10 cellular contexts compared by ENCODE assay signal in genomic region chr2:84424152-84424551, GRCh38. TPM values are rescaled to one million over a fixed set of nuclear protein-coding genes. Genes with fewer than 3 reads are reported as not detected.
A peak's percentile ranks its signal among the peaks of the same experiment; 100 is the strongest.
DNase-seq lines count a peak whose midpoint lies in the region; ATAC-seq, FAIRE-seq and TF ChIP-seq lines count a peak whose summit lies in the region.
"Had no signal": no experiment of that assay in that cellular context is flagged by ENCODE, and none has a peak within 500 bp of the region (broad histone marks: within the 10 kb centered on the region; RNA-seq: fewer than 3 reads in every experiment).

No MANE protein-coding gene starts in this region.

- intact Hi-C loops in heart right ventricle (cut with DNase I) (no loop called here), Right ventricle myocardium inferior (cut with DNase I) (no loop called here), PC-9 (cut with micrococcal nuclease; ENCODE audit: unreplicated experiment) (loop anchor here (10.0 kb wide), 1 partner anchor 399 kb away; no protein-coding TSS in a partner anchor)

- H3K9me3 ChIP-seq in heart right ventricle (no peaks in the 10 kb centered on the region), PC-9 (ENCODE audit: insufficient read depth, low read depth) (no peaks in the 10 kb centered on the region), fibroblast of lung (ENCODE audit: control insufficient read depth, insufficient read depth, low read depth, low read length) (no peaks in the 10 kb centered on the region)

- H4K20me1 ChIP-seq in PC-9 (ENCODE audit: insufficient read depth) (no peaks in the 10 kb centered on the region), fibroblast of lung (ENCODE audit: control insufficient read depth, extremely low read depth, insufficient read depth, low read length) (no peaks in the 10 kb centered on the region)

- H3K36me3 ChIP-seq in heart right ventricle: peaks cover 0 to 74% (median 40%) of the 10 kb centered on the region in 9 donors
- H3K36me3 ChIP-seq in PC-9 (ENCODE audit: low read depth): peaks cover 4% of the 10 kb centered on the region
- H3K36me3 ChIP-seq in fibroblast of lung (ENCODE audit: control insufficient read depth, insufficient read depth, low read length): no peaks in the 10 kb centered on the region

- H2AFZ ChIP-seq in PC-9: no peak overlapping the region
- no peak overlapping the region for H2AFZ ChIP-seq in fibroblast of lung (ENCODE audit: low read length)

- H3K4me2 ChIP-seq in PC-9 (no peak overlapping the region), fibroblast of lung (ENCODE audit: extremely low read depth, insufficient read depth, low read length) (no peak overlapping the region)

- BruUV-seq in PC-9 (replicated peaks; lab: Mats Ljungman, UMichigan): no TSS peak

- DNase-seq in heart right ventricle (no peak), Right ventricle myocardium inferior (ENCODE audit: missing footprints) (no peak), PC-9 (no peak), fibroblast of lung (ENCODE audit: low read depth in 2 of 2) (peak in 1 of 2 donors; percentile 33), urothelium cell line (ENCODE audit: low spot score) (peak; percentile 11), SIG-M5 (lab: John Stamatoyannopoulos, UW) (no peak), activated T-cell treated with anti-CD3 and anti-CD28 coated beads for 4 hours (no peak)
- DNase-seq: T-helper 1 cell had no signal

- FAIRE-seq in urothelium cell line (lab: Jason Lieb, UNC): no peak
- FAIRE-seq: colon had no signal

- POLR2A ChIA-PET in PC-9 (lab: Charles Lee; ENCODE audit: unreplicated experiment): no interaction called here

- H3K9me2 ChIP-seq in PC-9 (ENCODE audit: insufficient read depth): no peaks in the 10 kb centered on the region

- TF ChIP-seq CTCF in heart right ventricle (IDR thresholded peaks at IDR 0.05) (peak in 7 of 9 donors; percentile 26 to 47 (median 39)), PC-9 (conservative IDR thresholded peaks at IDR 0.05) (peak; percentile 69), fibroblast of lung (conservative IDR thresholded peaks at IDR 0.05 in 1 of 2, IDR thresholded peaks at IDR 0.05 in 1 of 2; ENCODE audit: low read depth in 1 of 2, low read length in 2 of 2) (peak; percentile 20 to 57)

- no peak overlapping the region for H3K27ac ChIP-seq in heart right ventricle
- no peak overlapping the region for H3K27ac ChIP-seq in PC-9
- H3K27ac ChIP-seq in fibroblast of lung (ENCODE audit: insufficient read depth, low read length): no peak overlapping the region

- H3K4me3 ChIP-seq in heart right ventricle: no peak overlapping the region
- no peak overlapping the region for H3K4me3 ChIP-seq in PC-9
- H3K4me3 ChIP-seq in fibroblast of lung (replicated peaks in 1 of 4; ENCODE audit: control extremely low read depth in 1 of 4, insufficient read depth in 1 of 4, low read depth in 3 of 4, low read length in 4 of 4): no peak overlapping the region

- peaks cover 4% of the 10 kb centered on the region; the same call in 1 of the 2 replicates for H3F3A ChIP-seq in PC-9 (ENCODE audit: insufficient read depth, low read depth)

- peaks cover 0 to 18% (median 0%) of the 10 kb centered on the region in 9 donors for H3K4me1 ChIP-seq in heart right ventricle
- H3K4me1 ChIP-seq in PC-9 (replicated peaks; ENCODE audit: insufficient read depth): peaks cover 16% of the 10 kb centered on the region
- peaks cover 2% of the 10 kb centered on the region for H3K4me1 ChIP-seq in fibroblast of lung (ENCODE audit: control insufficient read depth, extremely low read depth, insufficient read depth, low read length)

- no peaks in the 10 kb centered on the region for H3K79me2 ChIP-seq in PC-9 (ENCODE audit: low read depth)
- H3K79me2 ChIP-seq in fibroblast of lung (ENCODE audit: control insufficient read depth, insufficient read depth, low read length): no peaks in the 10 kb centered on the region

- CTCF ChIA-PET in PC-9 (lab: Charles Lee): no interaction called here

- no peak overlapping the region for H3K9ac ChIP-seq in fibroblast of lung (ENCODE audit: insufficient read depth, low read length)

- H3K27me3 ChIP-seq in heart right ventricle (no peaks in the 10 kb centered on the region), PC-9 (ENCODE audit: insufficient read depth, low read depth) (no peaks in the 10 kb centered on the region), fibroblast of lung (ENCODE audit: control insufficient read depth, insufficient read depth, low read length) (no peaks in the 10 kb centered on the region)

- no peak for ATAC-seq in heart right ventricle
- no peak for ATAC-seq in Right ventricle myocardium inferior
- ATAC-seq in HG02870 (IDR thresholded peaks at IDR 0.05; ENCODE audit: unreplicated experiment): no peak

RNA-seq across cellular contexts. Expression of gene SUCLG1, which starts 34.9 kb away (rescaled TPM):
- 100 to 1,000 TPM; 195 to 330 (median 291) TPM for total RNA-seq in heart right ventricle
- 100 to 1,000 TPM; 216 to 250 TPM for polyA plus RNA-seq in heart right ventricle
- total RNA-seq in Right ventricle myocardium inferior: 309 TPM
- total RNA-seq in PC-9 (2021): 42.1 and 59.5 TPM in 2 replicates
- 63.1 and 71.1 TPM in 2 replicates for total RNA-seq in fibroblast of lung
- polyA plus RNA-seq in fibroblast of lung: 50.0 and 53.0 TPM in 2 replicates
- polyA plus RNA-seq in fibroblast of lung (2012): 66.2 and 74.9 TPM in 2 replicates
- 11.1 and 20.0 TPM in 2 replicates for polyA minus RNA-seq in fibroblast of lung (ENCODE audit: low replicate concordance)
